In the genomic region with DNA sequence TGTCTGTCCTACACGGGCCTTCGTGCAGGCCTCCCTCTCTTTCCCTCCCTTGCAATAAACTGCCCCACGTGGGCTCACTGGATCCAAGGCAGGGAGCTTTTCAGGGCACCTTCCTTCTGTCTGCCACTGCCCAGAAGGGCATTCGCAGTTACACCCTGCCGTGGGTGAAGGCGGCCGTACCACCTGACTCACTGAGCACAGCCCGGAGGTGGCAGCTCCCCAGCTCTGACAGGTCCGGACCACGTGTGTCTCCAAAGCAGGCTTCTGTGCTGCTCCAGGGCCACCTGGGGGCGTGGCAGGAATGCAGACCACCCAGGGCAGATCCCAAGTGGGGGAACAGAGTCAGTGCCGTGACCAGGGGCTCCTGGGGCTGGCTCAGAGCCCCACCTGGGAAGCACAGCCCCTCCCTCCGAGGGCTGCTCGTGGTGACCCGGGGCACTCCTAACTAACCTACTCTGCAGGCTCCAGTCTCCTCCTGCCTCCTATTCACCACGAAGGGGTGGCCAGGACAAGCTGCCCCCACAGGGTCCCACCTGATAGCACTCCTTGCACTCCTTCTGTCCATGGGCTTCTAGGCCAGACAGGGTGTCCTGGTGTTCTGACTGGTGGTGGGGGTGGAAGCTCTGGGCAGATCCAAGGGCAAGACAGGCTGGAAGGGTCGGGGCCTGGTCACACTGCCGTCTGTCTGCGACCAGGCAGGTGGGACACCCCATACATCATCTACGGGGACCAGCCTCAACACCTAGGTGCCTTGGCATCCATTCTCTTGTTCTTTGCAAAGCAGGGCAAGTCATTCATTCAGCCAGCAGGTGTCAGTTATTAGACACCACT, we compare ENCODE assay signal across 15 cellular contexts. TPM values are rescaled to one million over a fixed set of nuclear protein-coding genes. Genes with fewer than 3 reads are reported as not detected.
DNase-seq lines count a peak whose midpoint lies in the region; ATAC-seq and TF ChIP-seq lines count a peak whose summit lies in the region.
"Had no signal": no experiment of that assay in that cellular context is flagged by ENCODE, and none has a peak within 500 bp of the region (broad histone marks: within the 10 kb centered on the region; RNA-seq: fewer than 3 reads in every experiment).

No MANE protein-coding gene starts in this region.

- H3F3A ChIP-seq in PC-3 (ENCODE audit: low read length, unreplicated experiment): no peaks in the 10 kb centered on the region

- H3K4me2 ChIP-seq in osteoblast (ENCODE audit: insufficient read depth, low read length) (no peak overlapping the region), PC-3 (ENCODE audit: low read length) (no peak overlapping the region)

- H4K20me1 ChIP-seq in osteoblast (ENCODE audit: insufficient read depth, low read length): peaks cover 50% of the 10 kb centered on the region
- H4K20me1 ChIP-seq in PC-3 (ENCODE audit: low read length): no peaks in the 10 kb centered on the region

- H3K27me3 ChIP-seq in osteoblast (ENCODE audit: insufficient read depth, low read length) (no peaks in the 10 kb centered on the region), PC-3 (ENCODE audit: low read length) (no peaks in the 10 kb centered on the region), MG63 (no peaks in the 10 kb centered on the region)

- ATAC-seq in Right ventricle myocardium superior (ENCODE audit: poor library complexity) (peak; percentile 81), PC-3 (no peak), HG03565 (IDR thresholded peaks at IDR 0.05; ENCODE audit: unreplicated experiment) (no peak), GM18858 (IDR thresholded peaks at IDR 0.05; ENCODE audit: unreplicated experiment) (no peak)
- ATAC-seq: activated CD8-positive, alpha-beta T cell treated with anti-CD3 and anti-CD28 coated beads, Interleukin-2, amount 10 ng/mL, durations not matched to agents 7 days and 5 days; GM12878 had no signal

- intact Hi-C loops in Right ventricle myocardium superior (cut with DNase I): no loop called here
- intact Hi-C loops in PC-3 (cut with micrococcal nuclease): no loop called here

- H3K9me3 ChIP-seq in SK-N-MC (ENCODE audit: low read depth, low read length): peaks cover 16% of the 10 kb centered on the region; the same call in 1 of the 2 replicates
- peaks cover 9% of the 10 kb centered on the region for H3K9me3 ChIP-seq in osteoblast (ENCODE audit: low read depth, low read length)
- peaks cover 15% of the 10 kb centered on the region for H3K9me3 ChIP-seq in PC-3 (ENCODE audit: low read length)
- H3K9me3 ChIP-seq in MG63: peaks cover 32% of the 10 kb centered on the region

- peaks cover 18% of the 10 kb centered on the region for H3K79me2 ChIP-seq in osteoblast (ENCODE audit: insufficient read depth, low read length)
- H3K79me2 ChIP-seq in PC-3 (ENCODE audit: low read length): no peaks in the 10 kb centered on the region

- H3K36me3 ChIP-seq in SK-N-MC (ENCODE audit: insufficient read depth, low read length) (no peaks in the 10 kb centered on the region), osteoblast (ENCODE audit: insufficient read depth, low read length) (peaks cover 10% of the 10 kb centered on the region), PC-3 (ENCODE audit: low read depth, low read length) (no peaks in the 10 kb centered on the region; the same call in 1 of the 2 replicates), MG63 (peaks cover 15% of the 10 kb centered on the region)

- H3K4me1 ChIP-seq in osteoblast (ENCODE audit: insufficient read depth, low read length): peaks cover 14% of the 10 kb centered on the region
- H3K4me1 ChIP-seq in PC-3 (ENCODE audit: insufficient read depth, low read length): peaks cover 9% of the 10 kb centered on the region

- CTCF ChIA-PET in PC-3 (lab: Charles Lee): no interaction called here

- no TSS peak for BruUV-seq in PC-3 (replicated peaks; lab: Mats Ljungman, UMichigan)

- no peak for DNase-seq in SK-N-MC (ENCODE audit: low read depth, low spot score)
- DNase-seq in Right ventricle myocardium superior: no peak
- peak; percentile 69 for DNase-seq in osteoblast (ENCODE audit: insufficient read length, low spot score, missing footprints)
- no peak for DNase-seq in PC-3
- DNase-seq in MG63: no peak
- DNase-seq: activated CD8-positive, alpha-beta T cell treated with anti-CD3 and anti-CD28 coated beads, Interleukin-2, amount 10 ng/mL, durations not matched to agents 7 days and 5 days; AML-193; DND-41; esophagus squamous epithelium; NCI-H1417; NCI-H510A treated with DMSO at 0.1 percent for 48 hours had no signal

- TF ChIP-seq CTCF in C4-2B (conservative IDR thresholded peaks at IDR 0.05): no peak
- no peak for TF ChIP-seq CTCF in osteoblast (IDR thresholded peaks at IDR 0.05; ENCODE audit: extremely low read depth, low read depth, low read length)
- no peak for TF ChIP-seq CTCF in PC-3 (conservative IDR thresholded peaks at IDR 0.05; ENCODE audit: low read depth, low read length)

- POLR2A ChIA-PET in PC-3 (lab: Charles Lee; ENCODE audit: unreplicated experiment): no interaction called here

- H3K27ac ChIP-seq in C4-2B (peak overlapping the region; percentile 89), SK-N-MC (0 out of 2 replicates have a peak overlapping the region, but pooled peaks have one; percentile 3), osteoblast (ENCODE audit: low read depth, low read length) (no peak overlapping the region), PC-3 (ENCODE audit: low read length) (no peak overlapping the region)

- no peaks in the 10 kb centered on the region for H3K9me2 ChIP-seq in PC-3 (replicated peaks; ENCODE audit: low read length)

- H3K4me3 ChIP-seq in SK-N-MC (no peak overlapping the region), osteoblast (ENCODE audit: insufficient read depth, low read length) (no peak overlapping the region), PC-3 (ENCODE audit: low read length) (no peak overlapping the region), MG63 (no peak overlapping the region)
- H3K4me3 ChIP-seq: esophagus squamous epithelium, GM12878 had no signal

- no peak overlapping the region for H2AFZ ChIP-seq in osteoblast (ENCODE audit: low read length)
- H2AFZ ChIP-seq in PC-3 (ENCODE audit: low read length): no peak overlapping the region

- H3K9ac ChIP-seq in SK-N-MC (ENCODE audit: insufficient read length): no peak overlapping the region
- no peak overlapping the region for H3K9ac ChIP-seq in PC-3 (ENCODE audit: low read length)

RNA-seq across cellular contexts. Expression of gene SNED1, which starts 9.7 kb away (rescaled TPM):
- total RNA-seq in Right ventricle myocardium superior (8.0 TPM), osteoblast (94.8 and 127 TPM in 2 replicates), PC-3 (2014; rRNA removed) (0.40 and 0.66 TPM in 2 replicates)
- total RNA-seq in MG63 (2014; rRNA removed; shearing (Covaris generic); ENCODE audit: low replicate concordance): 2.6 and 5.1 TPM in 2 replicates

Comparison
In these comparisons a context has a peak if more than half of its experiments do, and no peak if none do; other contexts are left out.
1. H3K27ac ChIP-seq: peak in C4-2B (single experiment) and SK-N-MC (single experiment); none in osteoblast (single experiment) and PC-3 (single experiment).
2. RNA of gene SNED1, which starts 9.7 kb away (total RNA-seq): 94.8 to 127 TPM in osteoblast; 8.0 TPM in Right ventricle myocardium superior (single experiment), 2.6 to 5.1 TPM in MG63 and 0.40 to 0.66 TPM in PC-3; every median in the first group is over 10 times any median in the second.